25 cellular contexts compared by ENCODE assay signal in the genomic region with DNA sequence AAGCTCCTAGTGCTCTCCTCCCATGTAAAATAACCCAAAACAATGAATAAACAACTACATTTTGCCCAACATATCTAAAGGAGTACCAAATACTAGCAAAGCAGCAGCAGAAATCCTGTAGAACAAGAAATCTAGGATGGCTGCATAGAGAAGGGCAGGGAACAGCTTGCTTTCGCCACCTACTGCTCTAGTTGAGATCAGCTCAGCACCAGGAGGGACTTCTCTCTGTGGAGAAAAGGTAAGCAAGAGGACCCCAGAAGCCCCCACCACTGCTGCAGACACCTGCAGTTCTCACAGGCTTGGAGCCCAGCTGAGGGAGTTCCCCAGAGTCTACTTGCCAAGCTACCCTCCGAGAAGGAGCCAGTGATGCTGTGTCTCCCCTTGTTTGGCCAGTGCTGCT.
DNase-seq lines count a peak whose midpoint lies in the region; ATAC-seq and TF ChIP-seq lines count a peak whose summit lies in the region.
"Had no signal": no experiment of that assay in that cellular context is flagged by ENCODE, and none has a peak within 500 bp of the region (broad histone marks: within the 10 kb centered on the region; RNA-seq: fewer than 3 reads in every experiment).

No MANE protein-coding gene starts in this region.

- H3K23me2 ChIP-seq in H9 (ENCODE audit: insufficient read length, low read depth, low read length, poor library complexity, severe bottlenecking) = no peaks in the 10 kb centered on the region

- no peak overlapping the region for H3K23ac ChIP-seq in H9 (ENCODE audit: insufficient read length, low read depth, low read length)

- no peaks in the 10 kb centered on the region for H3K36me3 Mint-ChIP-seq in H9 (ENCODE audit: insufficient read depth in 1 of 3, low read depth in 3 of 3)
- no peaks in the 10 kb centered on the region for H3K36me3 Mint-ChIP-seq in progenitor cell of endocrine pancreas (ENCODE audit: insufficient read depth)
- no peaks in the 10 kb centered on the region for H3K36me3 Mint-ChIP-seq in glutamatergic neuron (ENCODE audit: unreplicated experiment)
- H3K36me3 Mint-ChIP-seq: stimulated activated memory B cell treated with anti-CD40 and anti-IgM and Interleukin-4, amounts not matched to agents 10 μg/mL and 1 μg/mL and 100 μg/mL, for 72 hours had no signal

- H3K4me3 ChIP-seq in WERI-Rb-1 (ENCODE audit: low read depth, low read length) = peak overlapping the region; percentile 15; the same call in 1 of the 2 replicates
- H3K4me3 ChIP-seq in ascending aorta = no peak overlapping the region
- H3K4me3 ChIP-seq: coronary artery, heart left ventricle, lower lobe of right lung, psoas muscle, skin epidermis, testis had no signal

- H3K27me3 Mint-ChIP-seq in H9 (ENCODE audit: low read depth) (no peaks in the 10 kb centered on the region), progenitor cell of endocrine pancreas (peaks cover 13% of the 10 kb centered on the region), glutamatergic neuron (ENCODE audit: unreplicated experiment) (no peaks in the 10 kb centered on the region)
- H3K27me3 Mint-ChIP-seq: activated B cell treated with CpG ODN at 0.5 μM for 24 hours; stimulated activated memory B cell treated with anti-CD40 and anti-IgM and Interleukin-4, amounts not matched to agents 10 μg/mL and 1 μg/mL and 100 μg/mL, for 72 hours had no signal

- no peaks in the 10 kb centered on the region for H3K4me1 Mint-ChIP-seq in H9
- H3K4me1 Mint-ChIP-seq in progenitor cell of endocrine pancreas (ENCODE audit: low read depth) = peaks cover 13% of the 10 kb centered on the region
- H3K4me1 Mint-ChIP-seq in glutamatergic neuron (ENCODE audit: low read depth, unreplicated experiment) = no peaks in the 10 kb centered on the region
- H3K4me1 Mint-ChIP-seq: activated B cell treated with CpG ODN at 0.5 μM for 24 hours; stimulated activated memory B cell treated with anti-CD40 and anti-IgM and Interleukin-4, amounts not matched to agents 10 μg/mL and 1 μg/mL and 100 μg/mL, for 72 hours had no signal

- no peaks in the 10 kb centered on the region for H4K20me1 ChIP-seq in H9 (ENCODE audit: control insufficient read depth, insufficient read depth, insufficient read length)

- H2BK5ac ChIP-seq in H9 (ENCODE audit: insufficient read length, low read length) = no peak overlapping the region

- no peak overlapping the region for H3T11ph ChIP-seq in H9 (ENCODE audit: low read length)

- no peak overlapping the region for H3K4ac ChIP-seq in H9 (ENCODE audit: low read depth, low read length)

- no peak overlapping the region for H3K27ac Mint-ChIP-seq in H9
- H3K27ac Mint-ChIP-seq in progenitor cell of endocrine pancreas = no peak overlapping the region
- H3K27ac Mint-ChIP-seq in glutamatergic neuron (ENCODE audit: unreplicated experiment) = no peak overlapping the region
- H3K27ac Mint-ChIP-seq: activated B cell treated with CpG ODN at 0.5 μM for 24 hours; activated T-helper 2 cell treated with anti-CD3 and anti-CD28 coated beads, Interferon-gamma antibody, Interleukin-2, Interleukin-4, amounts not matched to agents 10 μg/mL and 5 μg/mL and 100 μg/mL, durations not matched to agents 14 hours and 24 hours and 36 hours; stimulated activated memory B cell treated with anti-CD40 and anti-IgM and Interleukin-4, amounts not matched to agents 10 μg/mL and 1 μg/mL and 100 μg/mL, for 72 hours had no signal

- H3K4me3 Mint-ChIP-seq in H9 (no peak overlapping the region), progenitor cell of endocrine pancreas (ENCODE audit: low read depth) (no peak overlapping the region), glutamatergic neuron (ENCODE audit: unreplicated experiment) (no peak overlapping the region)
- H3K4me3 Mint-ChIP-seq: activated B cell treated with CpG ODN at 0.5 μM for 24 hours; stimulated activated memory B cell treated with anti-CD40 and anti-IgM and Interleukin-4, amounts not matched to agents 10 μg/mL and 1 μg/mL and 100 μg/mL, for 72 hours had no signal

- no peaks in the 10 kb centered on the region for H3K4me1 ChIP-seq in H9 (ENCODE audit: insufficient read depth, low read length)
- H3K4me1 ChIP-seq in ascending aorta = no peaks in the 10 kb centered on the region
- H3K4me1 ChIP-seq: heart left ventricle, lower lobe of right lung, psoas muscle, testis had no signal

- H3K9ac ChIP-seq in H9 (ENCODE audit: extremely low read depth, insufficient read length, low read length) = no peak overlapping the region

- WGBS in H9 (ENCODE audit: extremely low coverage, insufficient read length, low lambda C conversion rate) = no CpG with 5 or more reads among the region's 2 CpGs

- H3K9me3 ChIP-seq in H9 (ENCODE audit: control insufficient read depth, low read depth, low read length) (no peaks in the 10 kb centered on the region), WERI-Rb-1 (ENCODE audit: severe bottlenecking) (peaks cover 3% of the 10 kb centered on the region), ascending aorta (no peaks in the 10 kb centered on the region)
- H3K9me3 ChIP-seq: testis had no signal

- H4K5ac ChIP-seq in H9 (ENCODE audit: insufficient read length, low read depth, low read length) = no peak overlapping the region

- H3K9me3 Mint-ChIP-seq in H9 (peaks cover 0 to 5% of the 10 kb centered on the region in 2 experiments; a peak in 2 of 5 replicates), progenitor cell of endocrine pancreas (ENCODE audit: low read depth) (peaks cover 8% of the 10 kb centered on the region), glutamatergic neuron (ENCODE audit: unreplicated experiment) (peaks cover 8% of the 10 kb centered on the region)

- H3K27ac ChIP-seq in H9 (ENCODE audit: insufficient read length, low read depth, low read length) (no peak overlapping the region), WERI-Rb-1 (peak overlapping the region; percentile 67), ascending aorta (no peak overlapping the region)
- H3K27ac ChIP-seq: coronary artery, heart left ventricle, lower lobe of right lung, psoas muscle, skin epidermis, testis had no signal

- no peak overlapping the region for H4K91ac ChIP-seq in H9 (ENCODE audit: insufficient read length, low read depth, low read length)

- H2BK12ac ChIP-seq in H9 (ENCODE audit: insufficient read length, low read depth, low read length) = no peak overlapping the region

- no peak overlapping the region for H3K18ac ChIP-seq in H9 (ENCODE audit: insufficient read length, low read depth, low read length)

- no peak overlapping the region for H2BK120ac ChIP-seq in H9 (ENCODE audit: low read depth, low read length, poor library complexity, severe bottlenecking)

- DNase-seq in H9 (peak; percentile 39), WERI-Rb-1 (peak; percentile 36), glomerular visceral epithelial cell (ENCODE audit: extremely low spot score) (peak; percentile 3), progenitor cell of endocrine pancreas (ENCODE audit: low spot score, unreplicated experiment) (no peak), NCI-H1417 treated with DMSO at 0.1 percent for 48 hours (lab: John Stamatoyannopoulos, UW) (no peak), glutamatergic neuron (no peak), ascending aorta (ENCODE audit: low spot score in 2 of 2) (no peak)
- DNase-seq: activated B cell treated with CpG ODN at 0.5 μM for 24 hours; activated CD4-positive, alpha-beta T cell treated with anti-CD3 and anti-CD28 coated beads, Interleukin-2, amount 50 U/mL, for 4 hours; activated CD8-positive, alpha-beta memory T cell treated with anti-CD3 and anti-CD28 coated beads, Interleukin-2, amount 50 U/mL, for 4 hours; GDM1; heart left ventricle; Kasumi-1; lower lobe of right lung; NCI-H1092 treated with DMSO at 0.1 percent for 48 hours; NCI-H2081 treated with DMSO at 0.1 percent for 48 hours; NCI-H446 treated with DMSO at 0.1 percent for 48 hours; psoas muscle; stimulated activated CD4-positive, alpha-beta T cell treated with anti-CD3 and anti-CD28 coated beads, Interleukin-2, amount 100 ng/mL, for 24 hours; testis had no signal

- H3K36me3 ChIP-seq in WERI-Rb-1 (no peaks in the 10 kb centered on the region), ascending aorta (no peaks in the 10 kb centered on the region)
- H3K36me3 ChIP-seq: heart left ventricle, lower lobe of right lung had no signal

- H3K56ac ChIP-seq in H9 (ENCODE audit: insufficient read length, low read depth, low read length) = no peak overlapping the region

- no peak overlapping the region for H2AK5ac ChIP-seq in H9 (ENCODE audit: insufficient read length, low read length)

- no peak overlapping the region for H4K8ac ChIP-seq in H9 (replicated peaks; ENCODE audit: insufficient read length, low read depth, low read length)

- H3K27me3 ChIP-seq in H9 (ENCODE audit: insufficient read depth, low read length) = no peaks in the 10 kb centered on the region
- no peaks in the 10 kb centered on the region for H3K27me3 ChIP-seq in WERI-Rb-1 (ENCODE audit: insufficient read depth, low read depth, severe bottlenecking)
- H3K27me3 ChIP-seq in ascending aorta = no peaks in the 10 kb centered on the region
- H3K27me3 ChIP-seq: heart left ventricle, testis had no signal

- no peak overlapping the region for H2BK15ac ChIP-seq in H9 (ENCODE audit: low read depth, low read length)

- ATAC-seq in HG02840 (IDR thresholded peaks at IDR 0.05; ENCODE audit: low FRiP score, unreplicated experiment) = no peak
- ATAC-seq: heart left ventricle; lower lobe of right lung; psoas muscle; stimulated activated memory B cell treated with anti-CD40 and anti-IgM and Interleukin-4, amounts not matched to agents 10 μg/mL and 1 μg/mL and 100 μg/mL, for 72 hours had no signal

- TF ChIP-seq CTCF in H9 (conservative IDR thresholded peaks at IDR 0.05) = peak; percentile 47; the same call in 2 of the 3 replicates
- peak; percentile 69 for TF ChIP-seq CTCF in WERI-Rb-1 (IDR thresholded peaks at IDR 0.05; ENCODE audit: low read depth, low read length)
- peak; percentile 12 for TF ChIP-seq CTCF in progenitor cell of endocrine pancreas (IDR thresholded peaks at IDR 0.05; ENCODE audit: unreplicated experiment)
- no peak for TF ChIP-seq CTCF in glutamatergic neuron (IDR thresholded peaks at IDR 0.05; ENCODE audit: partially characterized antibody, unreplicated experiment)
- no peak for TF ChIP-seq CTCF in ascending aorta (IDR thresholded peaks at IDR 0.05)

- no peak overlapping the region for H2BK20ac ChIP-seq in H9 (ENCODE audit: low read depth, low read length, poor library complexity, severe bottlenecking)

- no peaks in the 10 kb centered on the region for H3K79me1 ChIP-seq in H9 (ENCODE audit: insufficient read depth, low read depth, low read length, poor library complexity, severe bottlenecking)

- H2AFZ ChIP-seq in H9 (ENCODE audit: low read length) = no peak overlapping the region

- no peak overlapping the region for H3K4me2 ChIP-seq in H9 (ENCODE audit: insufficient read depth, insufficient read length, low read length)

- H3K79me2 ChIP-seq in H9 (ENCODE audit: insufficient read depth, low read length) = no peaks in the 10 kb centered on the region

- no peak overlapping the region for H3K14ac ChIP-seq in H9 (ENCODE audit: insufficient read depth, low read length)

- intact Hi-C loops in ascending aorta (cut with DNase I) = no loop called here

Comparison
In these comparisons a context has a peak if more than half of its experiments do, and no peak if none do; other contexts are left out.
1. DNase-seq: peak in H9 (single experiment), WERI-Rb-1 (single experiment) and glomerular visceral epithelial cell (single experiment); none in progenitor cell of endocrine pancreas (single experiment), NCI-H1417 treated with DMSO at 0.1 percent for 48 hours (single experiment), glutamatergic neuron (single experiment) and ascending aorta (0 of 2).
2. CTCF ChIP-seq: peak in H9 (single experiment), WERI-Rb-1 (single experiment) and progenitor cell of endocrine pancreas (single experiment); none in glutamatergic neuron (single experiment) and ascending aorta (0 of 3).